In the genomic region with DNA sequence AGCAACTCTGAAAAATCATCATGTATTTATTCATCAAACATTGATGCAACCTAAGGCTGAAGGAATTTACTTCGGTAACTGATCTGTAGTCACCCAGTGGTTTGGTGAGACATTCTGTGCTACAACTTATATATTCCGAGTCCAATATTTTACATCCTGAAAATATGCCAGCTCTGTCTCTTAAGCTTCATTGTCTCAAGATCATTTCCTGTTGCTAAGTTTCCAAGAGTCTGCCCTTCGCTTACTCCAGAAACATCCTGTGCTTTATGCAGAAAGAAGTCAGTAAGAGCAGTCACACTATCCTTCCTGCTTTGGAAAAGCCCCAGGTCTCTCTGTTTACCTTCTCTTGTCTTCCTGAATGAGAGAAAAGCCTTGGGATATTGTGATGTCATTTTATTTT, we compare ENCODE assay signal across 30 cellular contexts.
A peak's percentile ranks its signal among the peaks of the same experiment; 100 is the strongest.
DNase-seq lines count a peak whose midpoint lies in the region; ATAC-seq, FAIRE-seq and TF ChIP-seq lines count a peak whose summit lies in the region.
"Had no signal": no experiment of that assay in that cellular context is flagged by ENCODE, and none has a peak within 500 bp of the region (broad histone marks: within the 10 kb centered on the region; RNA-seq: fewer than 3 reads in every experiment).

No MANE protein-coding gene starts in this region.

- no peaks in the 10 kb centered on the region for H3K36me3 ChIP-seq in PC-3 (ENCODE audit: low read depth, low read length)
- H3K36me3 ChIP-seq: BLaER1 treated with 17β-estradiol and CSF1 and Interleukin-3, amounts not matched to agents 10 nM and 100 nM; left ventricle myocardium inferior; stomach; tibial nerve had no signal

- peak overlapping the region; percentile 35; the same call in 1 of the 2 replicates for H2AFZ ChIP-seq in PC-3 (ENCODE audit: low read length)

- H3K9me3 ChIP-seq in PC-3 (ENCODE audit: low read length) = no peaks in the 10 kb centered on the region
- H3K9me3 ChIP-seq: Caco-2, left ventricle myocardium inferior, tibial nerve had no signal

- no peaks in the 10 kb centered on the region for H3K27me3 ChIP-seq in PC-3 (ENCODE audit: low read length)

- H3K4me1 ChIP-seq in PC-3 (ENCODE audit: insufficient read depth, low read length) = peaks cover 5% of the 10 kb centered on the region; the same call in 1 of the 2 replicates
- H3K4me1 ChIP-seq: BLaER1 treated with 17β-estradiol and CSF1 and Interleukin-3, amounts not matched to agents 10 nM and 100 nM; Caco-2 had no signal

- H3K4me2 ChIP-seq in PC-3 (ENCODE audit: low read length) = peak overlapping the region; percentile 39
- H3K4me2 ChIP-seq: BLaER1 treated with 17β-estradiol and CSF1 and Interleukin-3, amounts not matched to agents 10 nM and 100 nM; smooth muscle cell had no signal

- TF ChIP-seq CTCF in PC-3 (conservative IDR thresholded peaks at IDR 0.05; ENCODE audit: low read depth, low read length) = no peak

- H4K20me1 ChIP-seq in PC-3 (ENCODE audit: low read length) = no peaks in the 10 kb centered on the region
- H4K20me1 ChIP-seq: BLaER1 treated with 17β-estradiol and CSF1 and Interleukin-3, amounts not matched to agents 10 nM and 100 nM had no signal

- H3F3A ChIP-seq in PC-3 (ENCODE audit: low read length, unreplicated experiment) = no peaks in the 10 kb centered on the region

- no TSS peak for BruUV-seq in PC-3 (replicated peaks; lab: Mats Ljungman, UMichigan)

- CTCF ChIA-PET in PC-3 (lab: Charles Lee) = interaction anchor here (0.6 kb wide), 1 partner anchor 75 kb away, joined by 12 read pairs; no protein-coding TSS in a partner anchor

- H3K9ac ChIP-seq in PC-3 (ENCODE audit: low read length) = no peak overlapping the region
- H3K9ac ChIP-seq: BLaER1 treated with 17β-estradiol and CSF1 and Interleukin-3, amounts not matched to agents 10 nM and 100 nM had no signal

- no peak overlapping the region for H3K27ac ChIP-seq in PC-3 (ENCODE audit: low read length)
- H3K27ac ChIP-seq: BLaER1 treated with 17β-estradiol and CSF1 and Interleukin-3, amounts not matched to agents 10 nM and 100 nM; left ventricle myocardium inferior; stomach; tibial nerve had no signal

- DNase-seq in GM04504 (ENCODE audit: low read depth) (peak; percentile 8), PC-3 (peak; percentile 55), dermis blood vessel endothelial cell (peak; percentile 54), pons (ENCODE audit: low spot score) (peak; percentile 60), frontal cortex (ENCODE audit: low spot score in 2 of 2) (no peak), NCI-H2196 treated with DMSO at 0.1 percent for 48 hours (lab: John Stamatoyannopoulos, UW; ENCODE audit: unreplicated experiment) (no peak)
- DNase-seq: activated CD4-positive, alpha-beta memory T cell treated with anti-CD3 and anti-CD28 coated beads, Interleukin-2, amount 10 ng/mL, durations not matched to agents 7 days and 5 days; activated CD4-positive, alpha-beta T cell treated with anti-CD3 and anti-CD28 coated beads for 1 hour; amygdala; Caco-2; caudate nucleus; endodermal cell; left ventricle myocardium inferior; naive thymus-derived CD8-positive, alpha-beta T cell; NCI-H1105 treated with DMSO at 0.1 percent for 48 hours; NCI-H2081; NCI-H226; NCI-H774; occipital lobe; RPMI8226; stimulated activated CD4-positive, alpha-beta T cell treated with anti-CD3 and anti-CD28 coated beads, Interleukin-1b, Interleukin-23, amount 100 ng/mL, for 48 hours; stomach; T-helper 17 cell had no signal

- H3K4me3 ChIP-seq in PC-3 (ENCODE audit: low read length) = no peak overlapping the region
- H3K4me3 ChIP-seq: BLaER1 treated with 17β-estradiol and CSF1 and Interleukin-3, amounts not matched to agents 10 nM and 100 nM; left ventricle myocardium inferior; smooth muscle cell; stomach; tibial nerve had no signal

- no peak for FAIRE-seq in frontal cortex (lab: Jason Lieb, UNC)

- intact Hi-C loops in PC-3 (cut with micrococcal nuclease) = loop anchor here (2.0 kb wide), 1 partner anchor 84 kb away; no protein-coding TSS in a partner anchor

- ATAC-seq in PC-3 (peak; percentile 97), GM21367 (IDR thresholded peaks at IDR 0.05; ENCODE audit: unreplicated experiment) (no peak)
- ATAC-seq: activated T-helper 17 cell treated with anti-CD3 and anti-CD28 coated beads, Interleukin-2, amount 50 U/mL, for 72 hours; HCT116; naive thymus-derived CD8-positive, alpha-beta T cell; SK-N-SH treated with all-trans-retinoic acid at 6 μM for 48 hours; T-helper 17 cell had no signal

- no peaks in the 10 kb centered on the region for H3K9me2 ChIP-seq in PC-3 (replicated peaks; ENCODE audit: low read length)

- H3K79me2 ChIP-seq in PC-3 (ENCODE audit: low read length) = no peaks in the 10 kb centered on the region

- POLR2A ChIA-PET in PC-3 (lab: Charles Lee; ENCODE audit: unreplicated experiment) = no interaction called here

Comparison
In these comparisons a context has a peak if more than half of its experiments do, and no peak if none do; other contexts are left out.
1. DNase-seq: peak in GM04504 (single experiment), PC-3 (single experiment), dermis blood vessel endothelial cell (single experiment) and pons (single experiment); none in frontal cortex (0 of 2) and NCI-H2196 treated with DMSO at 0.1 percent for 48 hours (single experiment).